ENCODE assay signal across 8 cellular contexts in the genomic region with DNA sequence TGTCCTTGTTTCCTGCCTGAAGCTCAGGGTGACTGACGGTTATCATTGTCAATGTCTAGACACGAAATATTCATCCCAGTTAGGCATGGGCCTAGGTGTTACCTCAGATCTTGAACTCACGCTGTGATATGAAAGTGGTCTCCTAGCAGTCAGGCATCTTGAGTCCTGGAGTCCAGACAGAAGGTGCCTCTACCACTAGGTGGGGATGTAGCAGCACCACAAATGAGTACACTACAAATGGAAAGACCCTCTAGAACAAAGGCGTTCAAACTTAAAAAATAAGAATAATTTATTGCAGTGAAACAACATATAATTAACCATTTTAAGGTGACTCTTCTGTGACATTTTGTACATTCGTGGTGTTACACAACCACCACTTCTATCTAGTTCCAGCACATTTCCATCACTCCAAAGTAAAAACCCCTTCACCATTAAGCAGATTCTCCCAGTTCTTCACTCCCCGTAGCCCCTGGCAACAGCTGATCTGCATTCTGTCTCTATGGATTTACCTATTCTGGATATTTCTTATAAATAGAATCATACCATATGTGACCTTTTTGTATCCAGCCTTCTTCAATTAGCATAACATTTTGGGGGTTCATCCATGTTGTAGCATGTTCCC. TPM values are rescaled to one million over a fixed set of nuclear protein-coding genes. Genes with fewer than 3 reads are reported as not detected.
DNase-seq lines count a peak whose midpoint lies in the region; ATAC-seq and TF ChIP-seq lines count a peak whose summit lies in the region.

No MANE protein-coding gene starts in this region.

- H3K4me3 Mint-ChIP-seq in stimulated activated naive CD8-positive, alpha-beta T cell treated with anti-CD3 and anti-CD28 coated beads, Interleukin-15, amount 100 ng/mL, for 72 hours, result no peak overlapping the region
- no peak overlapping the region for H3K4me3 Mint-ChIP-seq in HFFc6

- DNase-seq in stimulated activated naive CD8-positive, alpha-beta T cell treated with anti-CD3 and anti-CD28 coated beads, Interleukin-15, amount 100 ng/mL, for 72 hours, result peak; percentile 20 to 26
- DNase-seq in stimulated activated naive CD8-positive, alpha-beta T cell treated with anti-CD3 and anti-CD28 coated beads, Interleukin-15, Interleukin-2, amounts not matched to agents 100 U/mL and 50 U/mL, for 24 hours, result no peak
- DNase-seq in HFFc6 (peak; percentile 48), NCI-H2227 (lab: John Stamatoyannopoulos, UW; ENCODE audit: unreplicated experiment) (peak; percentile 24), adipocyte (ENCODE audit: low read depth) (peak; percentile 81), right cardiac atrium (peak in 2 of 3 donors; percentile 27 to 42), sigmoid colon (no peak), cortex of kidney (lab: John Stamatoyannopoulos, UW) (no peak)

- no peaks in the 10 kb centered on the region for H3K36me3 Mint-ChIP-seq in HFFc6 (ENCODE audit: low read depth)

- H3K9me3 ChIP-seq in adipocyte (ENCODE audit: control insufficient read depth, low read length) (no peaks in the 10 kb centered on the region), right cardiac atrium (ENCODE audit: control insufficient read depth, low read length) (no peaks in the 10 kb centered on the region), sigmoid colon (no peaks in the 10 kb centered on the region)

- H3K27ac Mint-ChIP-seq in stimulated activated naive CD8-positive, alpha-beta T cell treated with anti-CD3 and anti-CD28 coated beads, Interleukin-15, amount 100 ng/mL, for 72 hours, result no peak overlapping the region
- H3K27ac Mint-ChIP-seq in HFFc6, result no peak overlapping the region

- H3K27me3 ChIP-seq in adipocyte (replicated peaks; ENCODE audit: control insufficient read depth, insufficient read depth, low read length) (no peaks in the 10 kb centered on the region), right cardiac atrium (ENCODE audit: control insufficient read depth, insufficient read depth) (no peaks in the 10 kb centered on the region), sigmoid colon (no peaks in the 10 kb centered on the region)

- no peak for TF ChIP-seq EP300 in sigmoid colon (IDR thresholded peaks at IDR 0.05)

- no peak overlapping the region for H3K4me3 ChIP-seq in adipocyte (ENCODE audit: low read length)
- no peak overlapping the region for H3K4me3 ChIP-seq in right cardiac atrium (ENCODE audit: low read length)
- H3K4me3 ChIP-seq in sigmoid colon, result no peak overlapping the region

- no peaks in the 10 kb centered on the region for H3K36me3 ChIP-seq in adipocyte (ENCODE audit: control insufficient read depth, insufficient read depth, low read length, severe bottlenecking)
- H3K36me3 ChIP-seq in sigmoid colon, result no peaks in the 10 kb centered on the region

- no peaks in the 10 kb centered on the region for H3K4me1 Mint-ChIP-seq in stimulated activated naive CD8-positive, alpha-beta T cell treated with anti-CD3 and anti-CD28 coated beads, Interleukin-15, amount 100 ng/mL, for 72 hours
- no peaks in the 10 kb centered on the region; the same call in 1 of the 2 replicates for H3K4me1 Mint-ChIP-seq in HFFc6 (ENCODE audit: low read depth)

- H3K9ac ChIP-seq in adipocyte (ENCODE audit: low read length), result no peak overlapping the region

- ATAC-seq in stimulated activated naive CD8-positive, alpha-beta T cell treated with anti-CD3 and anti-CD28 coated beads, Interleukin-15, amount 100 ng/mL, for 72 hours, result peak; percentile 74
- no peak for ATAC-seq in stimulated activated naive CD8-positive, alpha-beta T cell treated with anti-CD3 and anti-CD28 coated beads, Interleukin-15, Interleukin-2, amounts not matched to agents 100 U/mL and 50 U/mL, for 24 hours
- peak; percentile 61 to 71 for ATAC-seq in right cardiac atrium

- no peak for TF ChIP-seq POLR2A in sigmoid colon (IDR thresholded peaks at IDR 0.05)

- no peaks in the 10 kb centered on the region for H3K27me3 Mint-ChIP-seq in stimulated activated naive CD8-positive, alpha-beta T cell treated with anti-CD3 and anti-CD28 coated beads, Interleukin-15, amount 100 ng/mL, for 72 hours
- no peaks in the 10 kb centered on the region for H3K27me3 Mint-ChIP-seq in HFFc6 (ENCODE audit: insufficient read depth)

- WGBS in right cardiac atrium, result 39% methylated on average over 6 of the region's 6 CpGs
- WGBS in sigmoid colon, 2 donors, result 38 to 46% methylated on average over 6 of the region's 6 CpGs

- H3K27ac ChIP-seq in right cardiac atrium (ENCODE audit: low read length), result no peak overlapping the region
- H3K27ac ChIP-seq in sigmoid colon, result no peak overlapping the region

- H3K4me1 ChIP-seq in adipocyte (ENCODE audit: control insufficient read depth, insufficient read depth, low read length) (peaks cover 16% of the 10 kb centered on the region), right cardiac atrium (ENCODE audit: control insufficient read depth, insufficient read depth, low read length) (peaks cover 9% of the 10 kb centered on the region), sigmoid colon (peaks cover 0 to 18% (median 4%) of the 10 kb centered on the region in 4 donors)

- intact Hi-C loops in right cardiac atrium (cut with DNase I) (loop anchor here in 2 of 4 donors (5.0 to 10.0 kb wide), 2 partner anchors 293 to 295 kb away; a partner anchor contains a TSS), sigmoid colon (cut with DNase I) (loop anchor here (1.0 to 5.0 kb wide), 2 partner anchors 112 to 291 kb away; no protein-coding TSS in a partner anchor)

- no peaks in the 10 kb centered on the region for H3K9me3 Mint-ChIP-seq in stimulated activated naive CD8-positive, alpha-beta T cell treated with anti-CD3 and anti-CD28 coated beads, Interleukin-15, amount 100 ng/mL, for 72 hours
- no peaks in the 10 kb centered on the region for H3K9me3 Mint-ChIP-seq in HFFc6

- TF ChIP-seq CTCF in HFFc6 (IDR thresholded peaks at IDR 0.05) (peak; percentile 91), sigmoid colon (IDR thresholded peaks at IDR 0.05) (peak; percentile 52 to 76 (median 64))

RNA-seq across cellular contexts. Expression of a gene that starts 11.9 kb away (rescaled TPM):
- total RNA-seq in HFFc6 (2021; fragmentation: NEBNext Ultra II Directional; extraction: Animal tissue kit (Norgen Biotek cat#: 25700)), result 10 to 100 TPM; 12.3 to 19.2 (median 13.8) TPM
- total RNA-seq in right cardiac atrium (100 to 1,000 TPM; 101 to 139 (median 116) TPM), sigmoid colon (100 to 1,000 TPM in 2 of 4 donors, 10 to 100 TPM in 2; 26.7 to 118 (median 87.6) TPM)
- polyA plus RNA-seq in right cardiac atrium (29.0 TPM), sigmoid colon (1 to 10 TPM; 1.4 to 5.5 (median 2.4) TPM)

Comparison
In these comparisons a context has a peak if more than half of its experiments do, and no peak if none do; other contexts are left out.
1. DNase-seq: peak in stimulated activated naive CD8-positive, alpha-beta T cell treated with anti-CD3 and anti-CD28 coated beads, Interleukin-15, amount 100 ng/mL, for 72 hours (2 of 2), HFFc6 (single experiment), NCI-H2227 (single experiment), adipocyte (single experiment) and right cardiac atrium (2 of 3); none in stimulated activated naive CD8-positive, alpha-beta T cell treated with anti-CD3 and anti-CD28 coated beads, Interleukin-15, Interleukin-2, amounts not matched to agents 100 U/mL and 50 U/mL, for 24 hours (single experiment), sigmoid colon (single experiment) and cortex of kidney (single experiment).